8 cellular contexts compared by ENCODE assay signal in the genomic region with DNA sequence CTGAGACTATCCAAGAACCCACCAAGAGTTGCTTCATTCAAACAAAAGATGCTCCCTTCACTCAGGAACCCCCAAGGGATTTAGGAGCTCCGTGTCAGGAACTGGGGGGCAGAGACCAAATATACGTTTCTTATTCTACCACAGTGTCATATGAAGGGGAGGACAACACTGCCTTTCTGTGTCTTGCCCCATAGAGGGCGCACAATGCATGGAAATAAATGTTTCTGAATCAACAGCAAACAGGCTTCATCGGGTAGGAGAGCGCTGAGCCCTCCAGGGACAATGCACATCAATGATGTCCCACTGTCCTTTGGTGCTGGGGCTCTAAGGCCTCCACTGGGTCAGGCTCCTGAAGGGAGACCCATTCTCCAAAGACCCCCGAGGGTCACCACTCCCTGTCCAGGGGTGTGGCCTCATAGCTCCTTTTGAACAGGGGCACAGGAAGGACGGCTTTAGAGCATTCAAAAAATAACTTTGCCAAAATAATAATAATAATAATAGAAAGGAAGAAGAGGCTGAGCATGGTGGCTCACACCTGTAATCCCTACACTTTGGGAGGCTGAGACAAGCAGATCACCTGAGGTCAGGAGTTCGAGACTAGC. TPM values are rescaled to one million over a fixed set of nuclear protein-coding genes. Genes with fewer than 3 reads are reported as not detected.
DNase-seq lines count a peak whose midpoint lies in the region; ATAC-seq and TF ChIP-seq lines count a peak whose summit lies in the region.

No MANE protein-coding gene starts in this region.

- no peak overlapping the region for H3K4me3 ChIP-seq in mammary epithelial cell (replicated peaks in 1 of 3; ENCODE audit: insufficient read depth in 1 of 3, low read depth in 2 of 3, low read length in 3 of 3)

- WGBS in mammary epithelial cell (ENCODE audit: low coverage, missing lambda C conversion rate): 28% methylated on average over 8 of the region's 8 CpGs

- in situ Hi-C loops in mammary epithelial cell (cut with MboI; ENCODE audit: low sequenced_read_pairs in 2 of 2): loop anchor here in 1 of 2 donors (25.0 kb wide), 1 partner anchor 404 kb away; no protein-coding TSS in a partner anchor

- CTCF ChIA-PET in mammary epithelial cell (lab: Charles Lee; ENCODE audit: low non-redundant PET): interaction anchor here (0.7 kb wide), 1 partner anchor 260 kb away, joined by 3 read pairs; no protein-coding TSS in a partner anchor

- H3K9ac ChIP-seq in mammary epithelial cell (ENCODE audit: insufficient read depth, low read length): no peak overlapping the region

- no peaks in the 10 kb centered on the region for H3K79me2 ChIP-seq in mammary epithelial cell (ENCODE audit: insufficient read depth, low read length)

- peak; percentile 83 to 90 for TF ChIP-seq CTCF in mammary epithelial cell (conservative IDR thresholded peaks at IDR 0.05 in 1 of 2, IDR thresholded peaks at IDR 0.05 in 1 of 2; ENCODE audit: extremely low read depth in 1 of 2, insufficient read depth in 1 of 2, low read depth in 1 of 2, low read length in 2 of 2)

- DNase-seq in NCI-H526 (lab: John Stamatoyannopoulos, UW) (peak; percentile 8 to 49), NCI-H526 treated with DMSO at 0.1 percent for 48 hours (lab: John Stamatoyannopoulos, UW) (no peak), NOMO-1 treated with dmso at 0.1 percent for 144 hours (lab: John Stamatoyannopoulos, UW; ENCODE audit: unreplicated experiment) (peak; percentile 4), mammary epithelial cell (peak; percentile 35), left kidney (ENCODE audit: low read depth, low spot score) (peak; percentile 81), substantia nigra (lab: John Stamatoyannopoulos, UW) (peak in 25 of 49 donors; percentile 3 to 53 (median 14))

- no peaks in the 10 kb centered on the region for H3K4me1 ChIP-seq in mammary epithelial cell (ENCODE audit: insufficient read depth, low read length)

- no peaks in the 10 kb centered on the region for H3K36me3 ChIP-seq in mammary epithelial cell (ENCODE audit: insufficient read depth, low read length)

- H3K4me2 ChIP-seq in mammary epithelial cell (ENCODE audit: insufficient read depth, low read depth, low read length): no peak overlapping the region

- no peaks in the 10 kb centered on the region for H4K20me1 ChIP-seq in mammary epithelial cell (ENCODE audit: insufficient read depth, low read length)

- H3K27ac ChIP-seq in mammary epithelial cell (ENCODE audit: insufficient read depth, low read depth, low read length) (no peak overlapping the region), substantia nigra (ENCODE audit: low read depth, low read length, poor library complexity, severe bottlenecking) (no peak overlapping the region)

- ATAC-seq in GM19468 (IDR thresholded peaks at IDR 0.05; ENCODE audit: extremely low read depth, unreplicated experiment): peak; percentile 84
- peak; percentile 68 for ATAC-seq in HG03439 (IDR thresholded peaks at IDR 0.05; ENCODE audit: unreplicated experiment)

- no peaks in the 10 kb centered on the region for H3K9me3 ChIP-seq in mammary epithelial cell (replicated peaks; ENCODE audit: insufficient read depth, low read length)

- no peaks in the 10 kb centered on the region for H3K27me3 ChIP-seq in mammary epithelial cell (ENCODE audit: insufficient read depth, low read length)

- BruUV-seq in mammary epithelial cell (replicated peaks; lab: Mats Ljungman, UMichigan): no TSS peak

- H2AFZ ChIP-seq in mammary epithelial cell (ENCODE audit: low read depth, low read length): no peak overlapping the region

- dilution Hi-C loops in mammary epithelial cell (cut with HindIII; ENCODE audit: low sequenced_read_pairs): no loop called here

- intact Hi-C loops in mammary epithelial cell (cut with micrococcal nuclease): loop anchor here (1.0 kb wide), 3 partner anchors 34 to 641 kb away; no protein-coding TSS in a partner anchor

RNA-seq across cellular contexts. Expression of a gene that starts 31.1 kb away (rescaled TPM):
- not detected for total RNA-seq in mammary epithelial cell
- not detected for polyA plus RNA-seq in mammary epithelial cell
- not detected for polyA minus RNA-seq in mammary epithelial cell
